In genomic region chr3:84209473-84209872, GRCh38 we compare ENCODE assay signal across 26 cellular contexts.
"Had no signal": no experiment of that assay in that cellular context is flagged by ENCODE, and none has a peak within 500 bp of the region (broad histone marks: within the 10 kb centered on the region; RNA-seq: fewer than 3 reads in every experiment).

No MANE protein-coding gene starts in this region.

- H3K27ac ChIP-seq: heart right ventricle, hepatocyte, left ventricle myocardium inferior, ovary, skin epidermis, suprapubic skin, thoracic aorta, tibial artery, upper lobe of right lung, uterus had no signal

- H3K4me3 Mint-ChIP-seq: memory B cell; naive thymus-derived CD8-positive, alpha-beta T cell; nephron; stimulated activated effector memory CD8-positive, alpha-beta T cell treated with anti-CD3 and anti-CD28 coated beads, Interleukin-12 subunit alpha, Interleukin-12 subunit beta, amount 100 ng/mL, for 72 hours; stimulated activated naive CD8-positive, alpha-beta T cell treated with anti-CD3 and anti-CD28 coated beads, Interleukin-15, Interleukin-2, amounts not matched to agents 100 ng/mL and 50 ng/mL, for 24 hours had no signal

- H3K36me3 Mint-ChIP-seq: memory B cell; naive thymus-derived CD8-positive, alpha-beta T cell; stimulated activated effector memory CD8-positive, alpha-beta T cell treated with anti-CD3 and anti-CD28 coated beads, Interleukin-12 subunit alpha, Interleukin-12 subunit beta, amount 100 ng/mL, for 72 hours had no signal

- H3K9me3 Mint-ChIP-seq: nephron had no signal

- H3K27me3 Mint-ChIP-seq: memory B cell; naive thymus-derived CD8-positive, alpha-beta T cell; progenitor cell of endocrine pancreas; stimulated activated naive CD8-positive, alpha-beta T cell treated with anti-CD3 and anti-CD28 coated beads, Interleukin-15, Interleukin-2, amounts not matched to agents 100 ng/mL and 50 ng/mL, for 24 hours had no signal

- H3K79me2 ChIP-seq: hepatocyte had no signal

- ATAC-seq: heart right ventricle; naive thymus-derived CD8-positive, alpha-beta T cell; right cardiac atrium; sciatic nerve; stimulated activated effector memory CD8-positive, alpha-beta T cell treated with anti-CD3 and anti-CD28 coated beads, Interleukin-12 subunit alpha, Interleukin-12 subunit beta, amount 100 ng/mL, for 72 hours; upper lobe of right lung had no signal

- H3K36me3 ChIP-seq: heart right ventricle, left ventricle myocardium inferior, ovary, suprapubic skin, thoracic aorta, tibial artery, upper lobe of right lung, uterus had no signal

- H3K27ac Mint-ChIP-seq: memory B cell; naive thymus-derived CD8-positive, alpha-beta T cell; nephron; progenitor cell of endocrine pancreas; stimulated activated effector memory CD8-positive, alpha-beta T cell treated with anti-CD3 and anti-CD28 coated beads, Interleukin-12 subunit alpha, Interleukin-12 subunit beta, amount 100 ng/mL, for 72 hours; stimulated activated naive CD8-positive, alpha-beta T cell treated with anti-CD3 and anti-CD28 coated beads, Interleukin-15, Interleukin-2, amounts not matched to agents 100 ng/mL and 50 ng/mL, for 24 hours had no signal

- H3K4me3 ChIP-seq: heart right ventricle, hepatocyte, left ventricle myocardium inferior, ovary, skin epidermis, suprapubic skin, thoracic aorta, tibial artery, upper lobe of right lung, uterus had no signal

- H3K4me1 ChIP-seq: heart right ventricle, left ventricle myocardium inferior, suprapubic skin, tibial artery, upper lobe of right lung, uterus had no signal

- H3K4me2 ChIP-seq: hepatocyte had no signal

- DNase-seq: heart right ventricle; islet precursor cell; left ventricle myocardium inferior; naive thymus-derived CD8-positive, alpha-beta T cell; ovary; retina; right cardiac atrium; stimulated activated CD4-positive, alpha-beta T cell treated with anti-CD3 and anti-CD28 coated beads, Interleukin-12 subunit alpha, Interleukin-12 subunit beta, amount 100 ng/mL, for 4 hours; stimulated activated CD4-positive, alpha-beta T cell treated with anti-CD3 and anti-CD28 coated beads, Interleukin-15, amount 100 ng/mL, for 24 hours; stimulated activated CD4-positive, alpha-beta T cell treated with anti-CD3 and anti-CD28 coated beads, Interleukin-2, amount 100 ng/mL, for 24 hours; stimulated activated CD4-positive, alpha-beta T cell treated with anti-CD3 and anti-CD28 coated beads, Interleukin-4, amount 100 ng/mL, for 24 hours; stimulated activated naive CD4-positive, alpha-beta T cell; tibial artery; trophoblast cell; upper lobe of right lung; uterus had no signal

- H2AFZ ChIP-seq: hepatocyte had no signal

- H3K9me3 ChIP-seq: ovary, suprapubic skin, thoracic aorta, uterus had no signal

- H3K27me3 ChIP-seq: heart right ventricle, hepatocyte, ovary, suprapubic skin, tibial artery, upper lobe of right lung, uterus had no signal

- H3K4me1 Mint-ChIP-seq: memory B cell; naive thymus-derived CD8-positive, alpha-beta T cell; nephron; stimulated activated effector memory CD8-positive, alpha-beta T cell treated with anti-CD3 and anti-CD28 coated beads, Interleukin-12 subunit alpha, Interleukin-12 subunit beta, amount 100 ng/mL, for 72 hours had no signal
